ENCODE assay signal across 12 cellular contexts in the genomic region with DNA sequence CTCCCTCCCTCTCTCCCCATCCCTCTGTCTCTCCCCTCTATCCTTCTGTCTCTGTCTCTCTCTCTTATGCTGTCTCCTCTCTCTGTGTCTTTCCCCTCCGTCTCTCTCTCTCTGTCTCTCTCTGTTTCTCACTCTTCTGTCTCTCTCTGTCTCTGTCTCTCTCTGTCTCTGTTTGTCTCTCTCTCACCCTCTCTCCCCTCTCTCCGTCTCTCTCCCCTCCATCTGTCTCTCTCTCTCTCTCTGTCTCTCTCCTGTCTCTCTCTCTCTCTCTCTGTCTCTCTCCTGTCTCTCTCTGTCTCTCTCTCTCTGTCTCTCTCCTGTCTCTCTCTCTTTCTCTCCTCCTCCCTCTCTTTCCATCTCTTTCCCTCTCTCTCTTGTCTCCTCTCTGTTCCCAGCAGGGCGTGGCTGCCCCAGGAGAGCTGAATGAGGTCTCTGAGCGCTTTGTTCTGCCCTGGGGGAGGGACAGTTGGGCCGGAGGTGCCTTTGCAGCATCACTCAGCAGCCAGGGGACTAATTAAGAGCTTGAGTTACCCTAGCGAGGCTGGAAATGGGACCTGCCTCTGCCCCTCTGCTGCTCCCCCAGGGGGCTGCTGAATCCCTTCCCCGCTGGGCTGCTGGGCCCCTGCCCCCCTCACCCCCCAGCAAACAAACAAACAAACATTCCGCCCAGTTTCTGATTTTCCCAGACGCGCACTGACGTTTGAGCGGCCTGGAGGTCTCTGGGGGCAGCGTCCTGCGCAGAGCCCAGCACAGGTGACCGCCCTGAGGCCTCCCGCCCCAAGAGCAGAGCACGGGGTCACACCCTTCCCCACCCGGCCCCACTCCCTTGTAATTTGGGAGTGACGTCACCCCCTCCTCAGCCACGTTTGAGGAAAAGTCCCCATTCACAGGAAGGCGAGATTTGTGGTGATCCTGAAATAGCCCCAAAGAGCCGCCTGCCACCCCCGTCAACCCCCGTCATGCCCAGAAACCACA.
DNase-seq lines count a peak whose midpoint lies in the region; ATAC-seq, FAIRE-seq and TF ChIP-seq lines count a peak whose summit lies in the region.
"Had no signal": no experiment of that assay in that cellular context is flagged by ENCODE, and none has a peak within 500 bp of the region (broad histone marks: within the 10 kb centered on the region; RNA-seq: fewer than 3 reads in every experiment).

No MANE protein-coding gene starts in this region.

- H3K27ac Mint-ChIP-seq in activated T-helper 17 cell treated with anti-CD3 and anti-CD28 coated beads, Interleukin-2, amount 50 U/mL, for 72 hours = peak overlapping the region; percentile 51

- no peak overlapping the region for H2AFZ ChIP-seq in HepG2 (ENCODE audit: low read length)

- no peaks in the 10 kb centered on the region for H3K79me2 ChIP-seq in HepG2 (ENCODE audit: insufficient read depth, low read length)

- H3K4me1 ChIP-seq in HepG2 (ENCODE audit: insufficient read depth, low read length) (peaks cover 14% of the 10 kb centered on the region), right lobe of liver (no peaks in the 10 kb centered on the region), lower lobe of right lung (peaks cover 16% of the 10 kb centered on the region), thoracic aorta (ENCODE audit: control insufficient read depth in 1 of 2, low read depth in 2 of 2) (peaks cover 14 to 29% of the 10 kb centered on the region in 2 donors)

- H4K20me1 ChIP-seq in HepG2 (ENCODE audit: insufficient read depth, low read length) = no peaks in the 10 kb centered on the region

- FAIRE-seq in HepG2 (lab: Jason Lieb, UNC) = no peak
- FAIRE-seq: TTC549 had no signal

- TF ChIP-seq CTCF in HepG2 (CRISPR knock-in tag; IDR thresholded peaks at IDR 0.05) = no peak
- TF ChIP-seq CTCF in right lobe of liver (IDR thresholded peaks at IDR 0.05) = no peak
- no peak for TF ChIP-seq CTCF in lower lobe of right lung (IDR thresholded peaks at IDR 0.05)
- no peak for TF ChIP-seq CTCF in thoracic aorta (IDR thresholded peaks at IDR 0.05)

- no peak overlapping the region for H3K9ac ChIP-seq in HepG2 (ENCODE audit: insufficient read depth, low read depth, low read length)

- in situ Hi-C loops in HepG2 (cut with HindIII; ENCODE audit: extremely low pct_ligation_motif_present, low pct_unique_long_range_greater_than_20kb) = no loop called here

- CTCF ChIA-PET in HepG2 (lab: Yijun Ruan, JAX; ENCODE audit: low intra/inter-chr PET ratio, low total read pairs) = no interaction called here

- TF ChIP-seq POLR2A in HepG2 (IDR thresholded peaks at IDR 0.05; ENCODE audit: insufficient read depth in 1 of 2, low read depth in 2 of 2, low read length in 2 of 2) = no peak
- no peak for TF ChIP-seq POLR2A in right lobe of liver (IDR thresholded peaks at IDR 0.05)

- TF ChIP-seq EP300 in HepG2 (IDR thresholded peaks at IDR 0.05; ENCODE audit: low read depth in 2 of 2, low read length in 2 of 2) = no peak
- no peak for TF ChIP-seq EP300 in HepG2 (CRISPR knock-in tag; IDR thresholded peaks at IDR 0.05; ENCODE audit: borderline replicate concordance)

- H3K4me2 ChIP-seq in HepG2 (ENCODE audit: low read depth, low read length) = no peak overlapping the region

- WGBS in HepG2 (ENCODE audit: low lambda C conversion rate) = 26% methylated on average over 10 of the region's 24 CpGs
- WGBS in right lobe of liver (ENCODE audit: insufficient coverage, low coverage, low lambda C conversion rate, missing lambda C conversion rate) = 27% methylated on average over 15 of the region's 24 CpGs

- ATAC-seq in HepG2 = no peak
- no peak for ATAC-seq in right lobe of liver
- no peak for ATAC-seq in activated T-helper 17 cell treated with anti-CD3 and anti-CD28 coated beads, Interleukin-2, amount 50 U/mL, for 72 hours (replicated peaks)
- ATAC-seq in lower lobe of right lung = no peak
- no peak for ATAC-seq in thoracic aorta (ENCODE audit: insufficient number of reproducible peaks, low FRiP score, low read depth)

- peaks cover 7% of the 10 kb centered on the region for H3K27me3 Mint-ChIP-seq in activated T-helper 17 cell treated with anti-CD3 and anti-CD28 coated beads, Interleukin-2, amount 50 U/mL, for 72 hours

- H3K4me1 Mint-ChIP-seq in activated T-helper 17 cell treated with anti-CD3 and anti-CD28 coated beads, Interleukin-2, amount 50 U/mL, for 72 hours = peaks cover 6% of the 10 kb centered on the region

- peak overlapping the region; percentile 5 for H3K4me3 Mint-ChIP-seq in activated T-helper 17 cell treated with anti-CD3 and anti-CD28 coated beads, Interleukin-2, amount 50 U/mL, for 72 hours

- no peak overlapping the region for H3K27ac ChIP-seq in HepG2 (ENCODE audit: extremely low read length, insufficient read depth, low read length)
- no peak overlapping the region for H3K27ac ChIP-seq in right lobe of liver
- no peak overlapping the region for H3K27ac ChIP-seq in lower lobe of right lung
- H3K27ac ChIP-seq in thoracic aorta = no peak overlapping the region
- H3K27ac ChIP-seq: epithelial cell of prostate had no signal

- no TSS peak for BruUV-seq in HepG2 (replicated peaks; lab: Mats Ljungman, UMichigan)

- H3K4me3 ChIP-seq in HepG2 (replicated peaks in 1 of 3; ENCODE audit: insufficient read depth in 1 of 3, low read depth in 2 of 3, low read length in 3 of 3) (no peak overlapping the region), right lobe of liver (no peak overlapping the region), lower lobe of right lung (no peak overlapping the region), thoracic aorta (peak overlapping the region; percentile 37)

- H3K9me3 ChIP-seq in HepG2 (ENCODE audit: low read length) = no peaks in the 10 kb centered on the region
- H3K9me3 ChIP-seq in right lobe of liver = no peaks in the 10 kb centered on the region
- H3K9me3 ChIP-seq in lower lobe of right lung = no peaks in the 10 kb centered on the region
- no peaks in the 10 kb centered on the region for H3K9me3 ChIP-seq in thoracic aorta

- intact Hi-C loops in HepG2 (cut with micrococcal nuclease; ENCODE audit: unreplicated experiment) = no loop called here
- intact Hi-C loops in right lobe of liver (cut with DNase I) = no loop called here
- intact Hi-C loops in lower lobe of right lung (cut with DNase I) = no loop called here

- POLR2A ChIA-PET in HepG2 (lab: Yijun Ruan, JAX) = no interaction called here

- no peaks in the 10 kb centered on the region for H3K36me3 Mint-ChIP-seq in activated T-helper 17 cell treated with anti-CD3 and anti-CD28 coated beads, Interleukin-2, amount 50 U/mL, for 72 hours (ENCODE audit: low read depth)

- no peaks in the 10 kb centered on the region for H3K36me3 ChIP-seq in HepG2 (replicated peaks in 1 of 2; ENCODE audit: control insufficient read depth in 1 of 2, insufficient read depth in 2 of 2, low read length in 2 of 2)
- no peaks in the 10 kb centered on the region for H3K36me3 ChIP-seq in right lobe of liver
- H3K36me3 ChIP-seq in lower lobe of right lung = no peaks in the 10 kb centered on the region
- no peaks in the 10 kb centered on the region for H3K36me3 ChIP-seq in thoracic aorta

- H3K9me3 Mint-ChIP-seq in activated T-helper 17 cell treated with anti-CD3 and anti-CD28 coated beads, Interleukin-2, amount 50 U/mL, for 72 hours = no peaks in the 10 kb centered on the region
- H3K9me3 Mint-ChIP-seq: nephron had no signal

- DNase-seq in HepG2 (ENCODE audit: low spot score) (no peak), right lobe of liver (no peak), lower lobe of right lung (peak; percentile 29), thoracic aorta (ENCODE audit: low spot score) (no peak), OCI-M1 (lab: John Stamatoyannopoulos, UW) (no peak), anterior cingulate cortex (lab: John Stamatoyannopoulos, UW) (no peak), NCI-H2029 (lab: John Stamatoyannopoulos, UW) (no peak)
- DNase-seq: NCI-H345 had no signal

- H3K27me3 ChIP-seq in HepG2 (ENCODE audit: control insufficient read depth in 1 of 2, insufficient read depth in 2 of 2, low read length in 2 of 2) (peaks cover 15 to 52% of the 10 kb centered on the region in 2 experiments; a peak in 4 of 5 replicates), right lobe of liver (no peaks in the 10 kb centered on the region), lower lobe of right lung (ENCODE audit: low read depth) (peaks cover 21% of the 10 kb centered on the region), thoracic aorta (replicated peaks; ENCODE audit: insufficient read depth) (peaks cover 4% of the 10 kb centered on the region)

- no peak for TF ChIP-seq RAD21 in HepG2 (CRISPR knock-in tag; IDR thresholded peaks at IDR 0.05)

TF ChIP-seq in HepG2, 621 proteins besides CTCF, POLR2A, EP300 and RAD21 (continues in another document):
- no peak for TF ChIP-seq BRCA1 (CRISPR knock-in tag; IDR thresholded peaks at IDR 0.05)
- 0 out of 2 replicates have a peak, but pooled peaks have one; percentile 24 for TF ChIP-seq MTF2 (CRISPR knock-in tag; IDR thresholded peaks at IDR 0.05; ENCODE audit: borderline replicate concordance)
- no peak for TF ChIP-seq HBP1 (CRISPR knock-in tag; IDR thresholded peaks at IDR 0.05; ENCODE audit: low read depth)
- no peak for TF ChIP-seq RELA (CRISPR knock-in tag; IDR thresholded peaks at IDR 0.05)
- TF ChIP-seq FOSL2 (CRISPR knock-in tag; IDR thresholded peaks at IDR 0.05) = no peak
- TF ChIP-seq STAT5B (CRISPR knock-in tag; IDR thresholded peaks at IDR 0.05) = no peak
- TF ChIP-seq ZNF775 (CRISPR knock-in tag; IDR thresholded peaks at IDR 0.05; ENCODE audit: borderline replicate concordance) = no peak
- TF ChIP-seq HDAC2 (CRISPR knock-in tag; IDR thresholded peaks at IDR 0.05) = no peak
- TF ChIP-seq, protein P1, sequence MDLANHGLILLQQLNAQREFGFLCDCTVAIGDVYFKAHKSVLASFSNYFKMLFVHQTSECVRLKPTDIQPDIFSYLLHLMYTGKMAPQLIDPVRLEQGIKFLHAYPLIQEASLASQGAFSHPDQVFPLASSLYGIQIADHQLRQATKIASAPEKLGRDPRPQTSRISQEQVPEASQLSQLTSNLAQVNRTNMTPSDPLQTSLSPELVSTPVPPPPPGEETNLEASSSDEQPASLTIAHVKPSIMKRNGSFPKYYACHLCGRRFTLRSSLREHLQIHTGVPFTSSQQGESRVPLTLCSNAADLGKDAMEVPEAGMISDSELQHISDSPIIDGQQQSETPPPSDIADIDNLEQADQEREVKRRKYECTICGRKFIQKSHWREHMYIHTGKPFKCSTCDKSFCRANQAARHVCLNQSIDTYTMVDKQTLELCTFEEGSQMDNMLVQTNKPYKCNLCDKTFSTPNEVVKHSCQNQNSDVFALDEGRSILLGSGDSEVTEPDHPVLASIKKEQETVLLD (CRISPR knock-in tag; IDR thresholded peaks at IDR 0.05; ENCODE audit: low read depth) = no peak
